ENCODE assay signal across 12 cellular contexts in genomic region chr7:91289633-91290260, GRCh38.
"Had no signal": no experiment of that assay in that cellular context is flagged by ENCODE, and none has a peak within 500 bp of the region (broad histone marks: within the 10 kb centered on the region; RNA-seq: fewer than 3 reads in every experiment).

No MANE protein-coding gene starts in this region.

- H3K9me3 Mint-ChIP-seq: activated CD4-positive, alpha-beta memory T cell treated with anti-CD3 and anti-CD28 coated beads, Interleukin-2, amount 10 ng/mL, durations not matched to agents 7 days and 5 days; activated naive CD8-positive, alpha-beta T cell treated with anti-CD3 and anti-CD28 coated beads, Interleukin-2, amount 10 ng/mL, durations not matched to agents 7 days and 5 days; mesothelial cell of epicardium; stimulated activated memory B cell treated with anti-CD40 and anti-IgM and Interleukin-4, amounts not matched to agents 10 μg/mL and 1 μg/mL and 100 μg/mL, for 72 hours had no signal

- H3K4me1 Mint-ChIP-seq: activated CD4-positive, alpha-beta memory T cell treated with anti-CD3 and anti-CD28 coated beads, Interleukin-2, amount 10 ng/mL, durations not matched to agents 7 days and 5 days; activated CD4-positive, alpha-beta T cell treated with anti-CD3 and anti-CD28 coated beads for 36 hours; activated naive CD8-positive, alpha-beta T cell treated with anti-CD3 and anti-CD28 coated beads, Interleukin-2, amount 10 ng/mL, durations not matched to agents 7 days and 5 days; stimulated activated memory B cell treated with anti-CD40 and anti-IgM and Interleukin-4, amounts not matched to agents 10 μg/mL and 1 μg/mL and 100 μg/mL, for 72 hours had no signal

- H3K36me3 Mint-ChIP-seq: activated naive CD8-positive, alpha-beta T cell treated with anti-CD3 and anti-CD28 coated beads, Interleukin-2, amount 10 ng/mL, durations not matched to agents 7 days and 5 days; mesothelial cell of epicardium; stimulated activated memory B cell treated with anti-CD40 and anti-IgM and Interleukin-4, amounts not matched to agents 10 μg/mL and 1 μg/mL and 100 μg/mL, for 72 hours had no signal

- H3K27me3 Mint-ChIP-seq: activated CD4-positive, alpha-beta memory T cell treated with anti-CD3 and anti-CD28 coated beads, Interleukin-2, amount 10 ng/mL, durations not matched to agents 7 days and 5 days; activated naive CD8-positive, alpha-beta T cell treated with anti-CD3 and anti-CD28 coated beads, Interleukin-2, amount 10 ng/mL, durations not matched to agents 7 days and 5 days; stimulated activated memory B cell treated with anti-CD40 and anti-IgM and Interleukin-4, amounts not matched to agents 10 μg/mL and 1 μg/mL and 100 μg/mL, for 72 hours had no signal

- H3K4me3 Mint-ChIP-seq: activated CD4-positive, alpha-beta memory T cell treated with anti-CD3 and anti-CD28 coated beads, Interleukin-2, amount 10 ng/mL, durations not matched to agents 7 days and 5 days; activated CD4-positive, alpha-beta T cell treated with anti-CD3 and anti-CD28 coated beads for 36 hours; activated naive CD8-positive, alpha-beta T cell treated with anti-CD3 and anti-CD28 coated beads, Interleukin-2, amount 10 ng/mL, durations not matched to agents 7 days and 5 days; mesothelial cell of epicardium; stimulated activated memory B cell treated with anti-CD40 and anti-IgM and Interleukin-4, amounts not matched to agents 10 μg/mL and 1 μg/mL and 100 μg/mL, for 72 hours had no signal

- H3K27ac Mint-ChIP-seq: activated CD4-positive, alpha-beta memory T cell treated with anti-CD3 and anti-CD28 coated beads, Interleukin-2, amount 10 ng/mL, durations not matched to agents 7 days and 5 days; activated CD4-positive, alpha-beta T cell treated with anti-CD3 and anti-CD28 coated beads for 36 hours; activated naive CD8-positive, alpha-beta T cell treated with anti-CD3 and anti-CD28 coated beads, Interleukin-2, amount 10 ng/mL, durations not matched to agents 7 days and 5 days; mesothelial cell of epicardium; stimulated activated memory B cell treated with anti-CD40 and anti-IgM and Interleukin-4, amounts not matched to agents 10 μg/mL and 1 μg/mL and 100 μg/mL, for 72 hours had no signal

- DNase-seq: activated CD4-positive, alpha-beta memory T cell treated with anti-CD3 and anti-CD28 coated beads, Interleukin-2, amount 10 ng/mL, durations not matched to agents 7 days and 5 days; activated CD4-positive, alpha-beta T cell treated with anti-CD3 and anti-CD28 coated beads for 36 hours; activated naive CD8-positive, alpha-beta T cell treated with anti-CD3 and anti-CD28 coated beads, Interleukin-2, amount 10 ng/mL, durations not matched to agents 7 days and 5 days; anterior cingulate cortex; foreskin keratinocyte; heart right ventricle; left ventricle myocardium inferior; posterior cingulate gyrus; right cardiac atrium; transverse colon had no signal
